In genomic region chr22:12601870-12602779, GRCh38 we compare ENCODE assay signal across 19 cellular contexts.
DNase-seq lines count a peak whose midpoint lies in the region; ATAC-seq and TF ChIP-seq lines count a peak whose summit lies in the region.
"Had no signal": no experiment of that assay in that cellular context is flagged by ENCODE, and none has a peak within 500 bp of the region (broad histone marks: within the 10 kb centered on the region; RNA-seq: fewer than 3 reads in every experiment).

No MANE protein-coding gene starts in this region.

- in situ Hi-C loops in KBM-7 (cut with MboI; ENCODE audit: low pct_unique_long_range_greater_than_20kb, low sequenced_read_pairs), result no loop called here

- H3K27me3 ChIP-seq in right lobe of liver, result peaks cover 0 to 3% of the 10 kb centered on the region in 2 donors
- H3K27me3 ChIP-seq in vagina, result no peaks in the 10 kb centered on the region
- H3K27me3 ChIP-seq: neutrophil had no signal

- ATAC-seq in activated naive CD4-positive, alpha-beta T cell treated with anti-CD3 and anti-CD28 coated beads, Interleukin-2, amount 50 U/mL, for 72 hours, result no peak
- peak in 1 of 4 donors; percentile 49 for ATAC-seq in right lobe of liver
- ATAC-seq: HCT116 had no signal

- peaks cover 53% of the 10 kb centered on the region for H3K9me3 Mint-ChIP-seq in activated naive CD4-positive, alpha-beta T cell treated with anti-CD3 and anti-CD28 coated beads, Interleukin-2, amount 10 ng/mL, durations not matched to agents 7 days and 5 days
- H3K9me3 Mint-ChIP-seq in activated naive CD4-positive, alpha-beta T cell treated with anti-CD3 and anti-CD28 coated beads, Interleukin-2, amount 50 U/mL, for 72 hours, result peaks cover 46 to 47% of the 10 kb centered on the region in 2 donors

- no peaks in the 10 kb centered on the region for H3K27me3 Mint-ChIP-seq in activated naive CD4-positive, alpha-beta T cell treated with anti-CD3 and anti-CD28 coated beads, Interleukin-2, amount 10 ng/mL, durations not matched to agents 7 days and 5 days
- H3K27me3 Mint-ChIP-seq: type B pancreatic cell had no signal

- intact Hi-C loops in right lobe of liver (cut with DNase I) (no loop called here), vagina (cut with DNase I) (no loop called here)

- H3K36me3 ChIP-seq in right lobe of liver, result no peaks in the 10 kb centered on the region
- no peaks in the 10 kb centered on the region for H3K36me3 ChIP-seq in vagina
- H3K36me3 ChIP-seq: neutrophil had no signal

- H3K27ac ChIP-seq in right lobe of liver (no peak overlapping the region), vagina (no peak overlapping the region)
- H3K27ac ChIP-seq: neutrophil had no signal

- TF ChIP-seq POLR2A in right lobe of liver (IDR thresholded peaks at IDR 0.05) (no peak), vagina (IDR thresholded peaks at IDR 0.05) (no peak)

- H3K4me3 ChIP-seq in right lobe of liver (peak overlapping the region in 1 of 3 donors; percentile 25), vagina (peak overlapping the region; percentile 4 to 7)
- H3K4me3 ChIP-seq: lung had no signal

- H3K4me3 Mint-ChIP-seq in activated naive CD4-positive, alpha-beta T cell treated with anti-CD3 and anti-CD28 coated beads, Interleukin-2, amount 10 ng/mL, durations not matched to agents 7 days and 5 days, result no peak overlapping the region
- H3K4me3 Mint-ChIP-seq: activated T-cell treated with anti-CD3 and anti-CD28 coated beads, Interleukin-2, amount 50 U/mL, for 4 hours; type B pancreatic cell had no signal

- TF ChIP-seq CTCF in right lobe of liver (IDR thresholded peaks at IDR 0.05) (no peak), vagina (IDR thresholded peaks at IDR 0.05) (no peak)

- H3K27ac Mint-ChIP-seq in activated naive CD4-positive, alpha-beta T cell treated with anti-CD3 and anti-CD28 coated beads, Interleukin-2, amount 10 ng/mL, durations not matched to agents 7 days and 5 days, result no peak overlapping the region
- no peak overlapping the region for H3K27ac Mint-ChIP-seq in activated naive CD4-positive, alpha-beta T cell treated with anti-CD3 and anti-CD28 coated beads, Interleukin-2, amount 50 U/mL, for 72 hours
- H3K27ac Mint-ChIP-seq: type B pancreatic cell had no signal

- DNase-seq in activated naive CD4-positive, alpha-beta T cell treated with anti-CD3 and anti-CD28 coated beads, Interleukin-2, amount 10 ng/mL, durations not matched to agents 7 days and 5 days, result peak; percentile 23
- no peak for DNase-seq in activated naive CD4-positive, alpha-beta T cell treated with anti-CD3 and anti-CD28 coated beads, Interleukin-2, amount 50 U/mL, for 72 hours (ENCODE audit: low spot score in 2 of 2)
- peak; percentile 1 for DNase-seq in astrocyte of the hippocampus (ENCODE audit: low read depth, low spot score)
- peak in 2 of 3 donors; percentile 53 to 65 for DNase-seq in right lobe of liver
- DNase-seq in vagina (ENCODE audit: extremely low spot score in 2 of 2), result no peak
- DNase-seq in KBM-7, result no peak
- DNase-seq in NCI-H2171 treated with DMSO at 0.1 percent for 48 hours (lab: John Stamatoyannopoulos, UW), result no peak
- DNase-seq in activated T-cell treated with anti-CD3 and anti-CD28 coated beads, Interleukin-2, amount 50 U/mL, for 48 hours, result no peak
- DNase-seq: ACHN; activated T-cell treated with anti-CD3 and anti-CD28 coated beads, Interleukin-2, amount 50 U/mL, for 4 hours; DMS79; NCI-H146; NCI-H510A treated with DMSO at 0.1 percent for 48 hours; SHP77; stimulated activated CD4-positive, alpha-beta T cell treated with anti-CD3 and anti-CD28 coated beads, Interleukin-15, amount 100 ng/mL, for 24 hours had no signal

- H3K4me1 ChIP-seq in right lobe of liver, result no peaks in the 10 kb centered on the region
- H3K4me1 ChIP-seq in vagina, result no peaks in the 10 kb centered on the region

- no peaks in the 10 kb centered on the region for H3K4me1 Mint-ChIP-seq in activated naive CD4-positive, alpha-beta T cell treated with anti-CD3 and anti-CD28 coated beads, Interleukin-2, amount 10 ng/mL, durations not matched to agents 7 days and 5 days

- CTCF ChIA-PET in activated naive CD4-positive, alpha-beta T cell treated with anti-CD3 and anti-CD28 coated beads, Interleukin-2, amount 10 ng/mL, durations not matched to agents 7 days and 5 days (lab: Charles Lee), result no interaction called here

- H3K36me3 Mint-ChIP-seq in activated naive CD4-positive, alpha-beta T cell treated with anti-CD3 and anti-CD28 coated beads, Interleukin-2, amount 10 ng/mL, durations not matched to agents 7 days and 5 days, result no peaks in the 10 kb centered on the region
- H3K36me3 Mint-ChIP-seq in activated naive CD4-positive, alpha-beta T cell treated with anti-CD3 and anti-CD28 coated beads, Interleukin-2, amount 50 U/mL, for 72 hours, result peaks cover 16 to 25% of the 10 kb centered on the region in 2 donors
- H3K36me3 Mint-ChIP-seq: type B pancreatic cell had no signal

- H3K9me3 ChIP-seq in right lobe of liver, result no peaks in the 10 kb centered on the region
- peaks cover 6% of the 10 kb centered on the region for H3K9me3 ChIP-seq in vagina

- WGBS in right lobe of liver (ENCODE audit: insufficient coverage, low coverage, low lambda C conversion rate, missing lambda C conversion rate), result 62% methylated on average over 64 of the region's 75 CpGs

Comparison
In these comparisons a context has a peak if more than half of its experiments do, and no peak if none do; other contexts are left out.
1. DNase-seq: peak in activated naive CD4-positive, alpha-beta T cell treated with anti-CD3 and anti-CD28 coated beads, Interleukin-2, amount 10 ng/mL, durations not matched to agents 7 days and 5 days (single experiment), astrocyte of the hippocampus (single experiment) and right lobe of liver (2 of 3); none in activated naive CD4-positive, alpha-beta T cell treated with anti-CD3 and anti-CD28 coated beads, Interleukin-2, amount 50 U/mL, for 72 hours (0 of 2), vagina (0 of 2), KBM-7 (single experiment), NCI-H2171 treated with DMSO at 0.1 percent for 48 hours (single experiment) and activated T-cell treated with anti-CD3 and anti-CD28 coated beads, Interleukin-2, amount 50 U/mL, for 48 hours (0 of 2).